Comparison of ENCODE assay signal across 8 cellular contexts in the genomic region with DNA sequence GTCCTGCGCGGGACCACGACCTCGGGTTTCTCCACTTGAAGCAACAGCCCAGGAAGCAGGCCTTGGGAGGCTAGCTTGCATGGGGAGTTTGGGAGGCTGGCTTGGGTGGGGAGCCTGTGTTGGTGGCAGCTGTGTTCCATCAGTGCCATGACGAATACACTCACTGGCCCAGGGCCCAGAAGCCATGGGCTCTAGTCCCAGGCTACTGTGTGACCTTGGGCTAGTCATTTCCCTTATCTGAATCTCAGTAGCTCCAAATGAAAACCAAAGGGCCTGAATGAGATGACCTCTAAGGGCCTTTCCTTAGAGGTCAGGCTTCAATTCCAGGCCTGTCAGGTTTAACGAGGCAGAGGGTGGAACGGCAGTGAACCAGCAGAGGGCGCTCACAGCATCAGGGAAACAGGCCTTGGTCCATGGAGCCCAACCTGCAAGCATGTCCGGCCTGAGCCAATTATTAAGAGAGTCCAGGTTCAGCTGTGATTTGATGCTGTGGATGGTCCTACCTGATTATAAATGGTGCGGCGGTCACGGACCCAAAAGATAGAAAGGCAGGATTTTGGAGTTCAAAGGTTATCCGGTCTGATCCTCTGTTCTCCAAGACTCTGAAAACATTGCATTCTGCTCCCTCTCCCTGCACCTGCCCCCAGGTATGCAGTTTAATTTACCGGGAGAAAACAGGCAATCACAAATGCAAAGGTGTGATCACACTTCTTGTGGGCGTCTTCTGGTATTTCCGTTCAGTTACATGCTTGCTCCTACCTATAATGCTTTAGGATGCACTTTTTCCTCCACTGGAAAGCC. TPM values are rescaled to one million over a fixed set of nuclear protein-coding genes. Genes with fewer than 3 reads are reported as not detected.
DNase-seq lines count a peak whose midpoint lies in the region; ATAC-seq and TF ChIP-seq lines count a peak whose summit lies in the region.

No MANE protein-coding gene starts in this region.

- no peak overlapping the region for H3K18ac ChIP-seq in H9 (ENCODE audit: insufficient read length, low read depth, low read length)

- H4K8ac ChIP-seq in H9 (replicated peaks; ENCODE audit: insufficient read length, low read depth, low read length): no peak overlapping the region

- no CpG with 5 or more reads among the region's 16 CpGs for WGBS in H9 (ENCODE audit: extremely low coverage, insufficient read length, low lambda C conversion rate)
- 47 to 48% methylated on average over 14 to 15 of the region's 16 CpGs for WGBS in thyroid gland, 2 donors

- no peak overlapping the region for H2BK12ac ChIP-seq in H9 (ENCODE audit: insufficient read length, low read depth, low read length)

- H4K20me1 ChIP-seq in H9 (ENCODE audit: control insufficient read depth, insufficient read depth, insufficient read length) (peaks cover 2% of the 10 kb centered on the region), Loucy (ENCODE audit: insufficient read depth, low read length, poor library complexity, severe bottlenecking) (no peaks in the 10 kb centered on the region)

- ATAC-seq in activated CD4-positive, CD25-positive, alpha-beta regulatory T cell treated with anti-CD3 and anti-CD28 coated beads, Interleukin-2, amount 50 U/mL, for 24 hours: no peak
- peak; percentile 35 for ATAC-seq in memory B cell (ENCODE audit: low read depth)

- H3K79me2 ChIP-seq in H9 (ENCODE audit: insufficient read depth, low read length) (no peaks in the 10 kb centered on the region), Loucy (ENCODE audit: insufficient read depth, low read length) (no peaks in the 10 kb centered on the region)

- TF ChIP-seq POLR2A in thyroid gland (IDR thresholded peaks at IDR 0.05): no peak

- TF ChIP-seq CTCF in H9 (conservative IDR thresholded peaks at IDR 0.05): peak; percentile 91
- peak; percentile 86 for TF ChIP-seq CTCF in Loucy (conservative IDR thresholded peaks at IDR 0.05; ENCODE audit: low read length)
- peak; percentile 80 for TF ChIP-seq CTCF in chondrocyte (IDR thresholded peaks at IDR 0.05)
- TF ChIP-seq CTCF in thyroid gland (IDR thresholded peaks at IDR 0.05): peak in 4 of 6 experiments; percentile 7 to 53 (median 14)

- H3K36me3 Mint-ChIP-seq in H9 (ENCODE audit: insufficient read depth in 1 of 3, low read depth in 3 of 3): no peaks in the 10 kb centered on the region
- H3K36me3 Mint-ChIP-seq in chondrocyte (ENCODE audit: low read depth): no peaks in the 10 kb centered on the region
- H3K36me3 Mint-ChIP-seq in memory B cell: no peaks in the 10 kb centered on the region

- H3K27ac ChIP-seq in H9 (ENCODE audit: insufficient read length, low read depth, low read length) (no peak overlapping the region), thyroid gland (no peak overlapping the region)

- H3K4me1 Mint-ChIP-seq in H9 (peaks cover 40 to 47% of the 10 kb centered on the region in 2 experiments), chondrocyte (ENCODE audit: low read depth) (no peaks in the 10 kb centered on the region), memory B cell (no peaks in the 10 kb centered on the region)

- no peak overlapping the region for H2BK20ac ChIP-seq in H9 (ENCODE audit: low read depth, low read length, poor library complexity, severe bottlenecking)

- no peak overlapping the region for H2BK15ac ChIP-seq in H9 (ENCODE audit: low read depth, low read length)

- no peak overlapping the region for H2BK120ac ChIP-seq in H9 (ENCODE audit: low read depth, low read length, poor library complexity, severe bottlenecking)

- H3K4me3 Mint-ChIP-seq in H9 (no peak overlapping the region), chondrocyte (ENCODE audit: unreplicated experiment) (no peak overlapping the region), memory B cell (no peak overlapping the region)

- H3K27ac Mint-ChIP-seq in H9 (peak overlapping the region in 1 of 3 experiments; percentile 24; a peak in 2 of 7 replicates), chondrocyte (ENCODE audit: unreplicated experiment) (no peak overlapping the region), memory B cell (no peak overlapping the region)

- no peak overlapping the region for H3K14ac ChIP-seq in H9 (ENCODE audit: insufficient read depth, low read length)

- H3K4me2 ChIP-seq in H9 (ENCODE audit: insufficient read depth, insufficient read length, low read length): no peak overlapping the region
- H3K4me2 ChIP-seq in Loucy (ENCODE audit: low read depth, low read length, poor library complexity, severe bottlenecking): no peak overlapping the region

- H3K9ac ChIP-seq in H9 (ENCODE audit: extremely low read depth, insufficient read length, low read length) (no peak overlapping the region), Loucy (ENCODE audit: low read depth, low read length, poor library complexity, severe bottlenecking) (no peak overlapping the region)

- H2BK5ac ChIP-seq in H9 (ENCODE audit: insufficient read length, low read length): no peak overlapping the region

- no peak overlapping the region for H3K56ac ChIP-seq in H9 (ENCODE audit: insufficient read length, low read depth, low read length)

- DNase-seq in activated CD4-positive, CD25-positive, alpha-beta regulatory T cell treated with anti-CD3 and anti-CD28 coated beads, Interleukin-2, amount 50 U/mL, for 16 hours (ENCODE audit: low read depth, low spot score): peak; percentile 23
- DNase-seq in H9: peak; percentile 82
- peak; percentile 69 for DNase-seq in UCSD-AML1 (lab: John Stamatoyannopoulos, UW; ENCODE audit: unreplicated experiment)
- no peak for DNase-seq in chondrocyte (ENCODE audit: low spot score)
- peak in 1 of 2 donors; percentile 18 for DNase-seq in memory B cell (ENCODE audit: low spot score in 2 of 2)
- DNase-seq in thyroid gland: peak; percentile 43 to 49

- H3K4me1 ChIP-seq in H9 (ENCODE audit: insufficient read depth, low read length) (peaks cover 5% of the 10 kb centered on the region; the same call in 1 of the 2 replicates), Loucy (ENCODE audit: insufficient read depth, low read length, poor library complexity, severe bottlenecking) (no peaks in the 10 kb centered on the region), thyroid gland (no peaks in the 10 kb centered on the region)

- H3K4me3 ChIP-seq in Loucy (ENCODE audit: low read length, poor library complexity, severe bottlenecking) (no peak overlapping the region), thyroid gland (replicated peaks in 1 of 3) (no peak overlapping the region)

- no peak overlapping the region for H3K23ac ChIP-seq in H9 (ENCODE audit: insufficient read length, low read depth, low read length)

- H3K9me2 ChIP-seq in Loucy (replicated peaks; ENCODE audit: low read depth, low read length): no peaks in the 10 kb centered on the region

- H3K27me3 ChIP-seq in H9 (ENCODE audit: insufficient read depth, low read length) (no peaks in the 10 kb centered on the region), Loucy (ENCODE audit: insufficient read depth, low read length, poor library complexity, severe bottlenecking) (no peaks in the 10 kb centered on the region), thyroid gland (no peaks in the 10 kb centered on the region)

- H2AK5ac ChIP-seq in H9 (ENCODE audit: insufficient read length, low read length): no peak overlapping the region

- H4K5ac ChIP-seq in H9 (ENCODE audit: insufficient read length, low read depth, low read length): no peak overlapping the region

- H3K27me3 Mint-ChIP-seq in H9 (ENCODE audit: low read depth): peaks cover 12% of the 10 kb centered on the region
- peaks cover 29% of the 10 kb centered on the region for H3K27me3 Mint-ChIP-seq in chondrocyte (ENCODE audit: low read depth)
- peaks cover 11% of the 10 kb centered on the region for H3K27me3 Mint-ChIP-seq in memory B cell

- H3K9me3 Mint-ChIP-seq in H9 (no peaks in the 10 kb centered on the region; a peak in 1 of 5 replicates), chondrocyte (ENCODE audit: low read depth) (no peaks in the 10 kb centered on the region), memory B cell (no peaks in the 10 kb centered on the region)

- H3F3A ChIP-seq in Loucy (ENCODE audit: low read depth): no peaks in the 10 kb centered on the region

- H3K9me3 ChIP-seq in H9 (ENCODE audit: control insufficient read depth, low read depth, low read length): no peaks in the 10 kb centered on the region
- no peaks in the 10 kb centered on the region for H3K9me3 ChIP-seq in Loucy (ENCODE audit: insufficient read depth, low read depth, low read length)
- no peaks in the 10 kb centered on the region for H3K9me3 ChIP-seq in thyroid gland

- H2AFZ ChIP-seq in H9 (ENCODE audit: low read length) (no peak overlapping the region), Loucy (ENCODE audit: low read length) (no peak overlapping the region)

- intact Hi-C loops in thyroid gland (cut with DNase I): no loop called here

- H3K79me1 ChIP-seq in H9 (ENCODE audit: insufficient read depth, low read depth, low read length, poor library complexity, severe bottlenecking): no peaks in the 10 kb centered on the region

- H4K91ac ChIP-seq in H9 (ENCODE audit: insufficient read length, low read depth, low read length): no peak overlapping the region

- H3T11ph ChIP-seq in H9 (ENCODE audit: low read length): no peak overlapping the region

- no peaks in the 10 kb centered on the region for H3K23me2 ChIP-seq in H9 (ENCODE audit: insufficient read length, low read depth, low read length, poor library complexity, severe bottlenecking)

- H3K36me3 ChIP-seq in Loucy (ENCODE audit: insufficient read depth, low read length) (no peaks in the 10 kb centered on the region), thyroid gland (no peaks in the 10 kb centered on the region)

- H3K4ac ChIP-seq in H9 (ENCODE audit: low read depth, low read length): no peak overlapping the region

RNA-seq across cellular contexts. Expression of gene PTPN5, which starts 15.9 kb away (rescaled TPM):
- 1.4 and 1.9 TPM in 2 replicates for total RNA-seq in H9 (2021)
- total RNA-seq in chondrocyte: not detected in 3 replicates
- total RNA-seq in thyroid gland: 1 to 10 TPM in 1 of 4 donors, under 1 TPM in 2, not detected in 1; 0.44 to 1.1 (median 0.56) TPM

RNA-seq across cellular contexts. Expression of gene IGSF22, which starts 49.7 kb away (rescaled TPM):
- total RNA-seq in H9 (2021): 0.35 TPM in 1 of 2 replicates, not detected in the other
- total RNA-seq in chondrocyte: not detected in 3 replicates
- total RNA-seq in thyroid gland: under 1 TPM in 3 of 4 donors, not detected in 1; 0.33 to 0.93 (median 0.78) TPM

Comparison
In these comparisons a context has a peak if more than half of its experiments do, and no peak if none do; other contexts are left out.
1. CTCF ChIP-seq: peak in every context shown above with its lines; median percentile 91 in H9; 86 in Loucy; 80 in chondrocyte; 14 in thyroid gland.